Comparison of ENCODE assay signal across 19 cellular contexts in genomic region chr14:81772391-81772790, GRCh38.
A peak's percentile ranks its signal among the peaks of the same experiment; 100 is the strongest.
DNase-seq lines count a peak whose midpoint lies in the region; ATAC-seq lines count a peak whose summit lies in the region.
"Had no signal": no experiment of that assay in that cellular context is flagged by ENCODE, and none has a peak within 500 bp of the region (broad histone marks: within the 10 kb centered on the region; RNA-seq: fewer than 3 reads in every experiment).

No MANE protein-coding gene starts in this region.

- no peak overlapping the region for H3K4me3 Mint-ChIP-seq in dendritic cell treated with granulocyte-macrophage colony-stimulating factor and Interleukin-4, amounts not matched to agents 40 ng/mL and 50 ng/mL, for 4 days
- H3K4me3 Mint-ChIP-seq: CD4-positive, alpha-beta T cell; GM23338; T-helper 2 cell treated with Interferon-gamma antibody and Interleukin-4, amounts not matched to agents 5 μg/mL and 100 μg/mL, for 36 hours had no signal

- ATAC-seq in HG03175 (IDR thresholded peaks at IDR 0.05; ENCODE audit: unreplicated experiment), result no peak
- ATAC-seq in HG02981 (IDR thresholded peaks at IDR 0.05; ENCODE audit: unreplicated experiment), result no peak
- ATAC-seq in GM21447 (IDR thresholded peaks at IDR 0.05; ENCODE audit: unreplicated experiment), result no peak
- ATAC-seq: A549, GM23338 had no signal

- H3K27ac Mint-ChIP-seq in dendritic cell treated with granulocyte-macrophage colony-stimulating factor and Interleukin-4, amounts not matched to agents 40 ng/mL and 50 ng/mL, for 4 days, result peak overlapping the region; percentile 66
- H3K27ac Mint-ChIP-seq: CD4-positive, alpha-beta T cell; GM23338; T-helper 2 cell treated with Interferon-gamma antibody and Interleukin-4, amounts not matched to agents 5 μg/mL and 100 μg/mL, for 36 hours had no signal

- peak; percentile 86 for DNase-seq in AML-193 (lab: John Stamatoyannopoulos, UW)
- DNase-seq in KG1 (lab: John Stamatoyannopoulos, UW), result peak; percentile 18
- peak; percentile 83 for DNase-seq in NOMO-1 treated with dmso at 0.1 percent for 144 hours (lab: John Stamatoyannopoulos, UW; ENCODE audit: unreplicated experiment)
- DNase-seq in hippocampal formation (lab: John Stamatoyannopoulos, UW), result no peak
- DNase-seq: CD4-positive, alpha-beta T cell; DMS53; Karpas-422; NCI-H1436; NCI-H2081; NCI-H510A; NCI-H774; SJCRH30 had no signal

- H3K27me3 Mint-ChIP-seq in dendritic cell treated with granulocyte-macrophage colony-stimulating factor and Interleukin-4, amounts not matched to agents 40 ng/mL and 50 ng/mL, for 4 days, result peaks cover 1% of the 10 kb centered on the region
- H3K27me3 Mint-ChIP-seq: CD4-positive, alpha-beta T cell had no signal

- intact Hi-C loops in dendritic cell treated with granulocyte-macrophage colony-stimulating factor and Interleukin-4, amounts not matched to agents 40 ng/mL and 50 ng/mL, for 4 days (cut with micrococcal nuclease), result no loop called here

- no peaks in the 10 kb centered on the region for H3K36me3 Mint-ChIP-seq in dendritic cell treated with granulocyte-macrophage colony-stimulating factor and Interleukin-4, amounts not matched to agents 40 ng/mL and 50 ng/mL, for 4 days (ENCODE audit: low read depth)

- peaks cover 32% of the 10 kb centered on the region for H3K4me1 Mint-ChIP-seq in dendritic cell treated with granulocyte-macrophage colony-stimulating factor and Interleukin-4, amounts not matched to agents 40 ng/mL and 50 ng/mL, for 4 days (ENCODE audit: low read depth)
- H3K4me1 Mint-ChIP-seq: GM23338 had no signal

- peaks cover 9% of the 10 kb centered on the region for H3K9me3 Mint-ChIP-seq in dendritic cell treated with granulocyte-macrophage colony-stimulating factor and Interleukin-4, amounts not matched to agents 40 ng/mL and 50 ng/mL, for 4 days
- H3K9me3 Mint-ChIP-seq: T-helper 2 cell treated with Interferon-gamma antibody and Interleukin-4, amounts not matched to agents 5 μg/mL and 100 μg/mL, for 36 hours had no signal

Comparison
In these comparisons a context has a peak if more than half of its experiments do, and no peak if none do; other contexts are left out.
1. DNase-seq: peak in AML-193 (2 of 2), KG1 (single experiment) and NOMO-1 treated with dmso at 0.1 percent for 144 hours (single experiment); none in hippocampal formation (0 of 2).